ENCODE assay signal across 11 cellular contexts in the genomic region with DNA sequence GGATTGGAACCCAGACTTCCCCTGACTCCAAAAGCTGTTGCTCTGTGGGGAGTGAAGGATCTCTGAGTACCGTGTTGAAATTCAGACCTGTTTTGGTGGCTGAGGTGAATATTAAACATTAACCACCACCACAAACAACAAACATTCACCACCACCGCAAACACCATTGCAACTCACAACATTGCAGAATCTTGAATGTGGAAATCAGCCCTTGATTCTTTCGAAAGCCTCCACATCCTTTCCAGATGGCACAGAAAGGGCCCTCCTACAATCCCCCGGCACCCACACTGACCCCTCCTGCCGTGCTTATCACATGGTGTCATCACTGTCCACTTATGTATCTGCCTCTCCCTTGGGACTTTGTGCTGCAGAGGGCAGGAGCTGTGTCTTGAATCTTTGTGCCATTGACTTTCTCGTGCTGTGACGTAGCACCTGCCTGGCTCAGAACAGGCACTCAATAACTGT. TPM values are rescaled to one million over a fixed set of nuclear protein-coding genes. Genes with fewer than 3 reads are reported as not detected.
DNase-seq lines count a peak whose midpoint lies in the region; ATAC-seq and TF ChIP-seq lines count a peak whose summit lies in the region.
"Had no signal": no experiment of that assay in that cellular context is flagged by ENCODE, and none has a peak within 500 bp of the region (broad histone marks: within the 10 kb centered on the region; RNA-seq: fewer than 3 reads in every experiment).

No MANE protein-coding gene starts in this region.

- no peaks in the 10 kb centered on the region for H3K36me3 ChIP-seq in MG63
- H3K36me3 ChIP-seq in iPS-20b (ENCODE audit: insufficient read depth, low read depth, low read length), result no peaks in the 10 kb centered on the region

- TF ChIP-seq CTCF in omental fat pad (IDR thresholded peaks at IDR 0.05), result no peak

- H3K27me3 ChIP-seq in MG63, result no peaks in the 10 kb centered on the region
- 0 out of 2 replicates have a peak, but pooled peaks cover 9% of the 10 kb centered on the region for H3K27me3 ChIP-seq in iPS-20b (ENCODE audit: insufficient read depth, low read length)

- peaks cover 14% of the 10 kb centered on the region for H3K4me1 ChIP-seq in iPS-20b (ENCODE audit: insufficient read depth, low read length)

- peak overlapping the region; percentile 48 for H3K27ac ChIP-seq in adipose tissue (ENCODE audit: low read depth, low read length)
- H3K27ac ChIP-seq in iPS-20b (ENCODE audit: low read length), result no peak overlapping the region
- peak overlapping the region; percentile 47 for H3K27ac ChIP-seq in temporal lobe (ENCODE audit: low read depth, low read length)

- peak; percentile 12 for DNase-seq in MG63
- DNase-seq in mesenteric fat pad (ENCODE audit: low spot score), result no peak
- no peak for DNase-seq in omental fat pad (ENCODE audit: low spot score)
- DNase-seq: effector memory CD4-positive, alpha-beta T cell; NCI-H1694 treated with DMSO at 0.1 percent for 48 hours; T-helper 17 cell had no signal

- no peak overlapping the region; the same call in 1 of the 2 replicates for H3K9ac ChIP-seq in iPS-20b (ENCODE audit: low read depth, low read length)

- 25 to 28% (median 26%) methylated on average over 7 of the region's 7 CpGs for WGBS in adipose tissue, 3 donors

- H3K4me3 ChIP-seq in MG63 (no peak overlapping the region), iPS-20b (ENCODE audit: low read length) (peak overlapping the region; percentile 32; the same call in 1 of the 2 replicates)

- ATAC-seq in omental fat pad (ENCODE audit: low FRiP score), result no peak
- ATAC-seq in HG02840 (IDR thresholded peaks at IDR 0.05; ENCODE audit: low FRiP score, unreplicated experiment), result no peak
- ATAC-seq: T-helper 17 cell had no signal

- no peaks in the 10 kb centered on the region for H3K9me3 ChIP-seq in MG63
- H3K9me3 ChIP-seq in iPS-20b (ENCODE audit: insufficient read depth, low read depth, low read length), result no peaks in the 10 kb centered on the region

RNA-seq across cellular contexts. Expression of a gene that starts 1.4 kb away (rescaled TPM):
- not detected in 2 replicates for total RNA-seq in MG63 (2014; rRNA removed; shearing (Covaris generic); ENCODE audit: low replicate concordance)
- polyA plus RNA-seq in adipose tissue, result 10 to 100 TPM in 1 of 3 donors, 1 to 10 TPM in 1, under 1 TPM in 1; 0.66 to 29.8 (median 9.8) TPM
- total RNA-seq in temporal lobe (not detected), mesenteric fat pad (6.4 TPM), omental fat pad (10 to 100 TPM in 1 of 4 donors, 1 to 10 TPM in 3; 1.9 to 13.2 (median 2.8) TPM)
- total RNA-seq: G401 had no signal

RNA-seq across cellular contexts. Expression of a gene that starts 38.0 kb away (rescaled TPM):
- 0.15 TPM in 1 of 2 replicates, not detected in the other for total RNA-seq in MG63 (2014; rRNA removed; shearing (Covaris generic); ENCODE audit: low replicate concordance)
- 1 to 10 TPM in 1 of 3 donors, under 1 TPM in 2; 0.28 to 1.5 (median 0.80) TPM for polyA plus RNA-seq in adipose tissue
- 0.74 TPM for total RNA-seq in temporal lobe
- 0.87 TPM for total RNA-seq in mesenteric fat pad
- total RNA-seq in omental fat pad, result 1 to 10 TPM in 1 of 4 donors, under 1 TPM in 3; 0.31 to 2.2 (median 0.70) TPM
- total RNA-seq: T-helper 17 cell had no signal

RNA-seq across cellular contexts. Expression of a gene that starts 42.9 kb away (rescaled TPM):
- 73.3 and 84.0 TPM in 2 replicates for total RNA-seq in MG63 (2014; rRNA removed; shearing (Covaris generic); ENCODE audit: low replicate concordance)
- polyA plus RNA-seq in adipose tissue, result 100 to 1,000 TPM in 1 of 3 donors, 10 to 100 TPM in 2; 34.6 to 132 (median 77.5) TPM
- total RNA-seq in temporal lobe (74.3 TPM), mesenteric fat pad (87.6 TPM), omental fat pad (100 to 1,000 TPM in 2 of 4 donors, 10 to 100 TPM in 2; 71.9 to 132 (median 111) TPM)
